In genomic region chr4:111215755-111216154, GRCh38 we compare ENCODE assay signal across 26 cellular contexts.
"Had no signal": no experiment of that assay in that cellular context is flagged by ENCODE, and none has a peak within 500 bp of the region (broad histone marks: within the 10 kb centered on the region; RNA-seq: fewer than 3 reads in every experiment).

No MANE protein-coding gene starts in this region.

- FAIRE-seq: urothelium cell line had no signal

- H3K27me3 ChIP-seq: stomach, suprapubic skin, testis, thyroid gland, tibial nerve, transverse colon, upper lobe of left lung, upper lobe of right lung, uterus, vagina had no signal

- DNase-seq: stimulated activated CD4-positive, alpha-beta T cell treated with anti-CD3 and anti-CD28 coated beads, Interleukin-2, amount 100 ng/mL, for 48 hours; stimulated activated CD4-positive, alpha-beta T cell treated with anti-CD3 and anti-CD28 coated beads, Interleukin-4, amount 100 ng/mL, for 1 hour; stimulated activated CD4-positive, alpha-beta T cell treated with anti-CD3 and anti-CD28 coated beads, Interleukin-4, amount 100 ng/mL, for 24 hours; stimulated activated CD4-positive, alpha-beta T cell treated with anti-CD3 and anti-CD28 coated beads, Interleukin-4, amount 100 ng/mL, for 4 hours; stimulated activated CD8-positive, alpha-beta memory T cell treated with anti-CD3 and anti-CD28 coated beads, Interleukin-4, amount 100 ng/mL, for 48 hours; stimulated activated naive B cell treated with anti-CD40 and anti-IgM and Interleukin-4, amounts not matched to agents 10 μg/mL and 1 μg/mL and 100 μg/mL, for 72 hours; stimulated activated naive CD4-positive, alpha-beta T cell; stimulated activated naive CD4-positive, alpha-beta T cell treated with Interleukin-2 at 50 U/mL for 16 hours; stimulated activated naive CD8-positive, alpha-beta T cell treated with anti-CD3 and anti-CD28 coated beads, Interleukin-15, amount 100 ng/mL, for 72 hours; stimulated activated naive CD8-positive, alpha-beta T cell treated with anti-CD3 and anti-CD28 coated beads, Interleukin-15, Interleukin-2, amounts not matched to agents 100 U/mL and 50 U/mL, for 24 hours; stomach; substantia nigra; testis; thyroid gland; transverse colon; trophoblast cell; upper lobe of left lung; upper lobe of right lung; uterus had no signal

- H3K36me3 ChIP-seq: stomach, suprapubic skin, thoracic aorta, thyroid gland, tibial nerve, transverse colon, upper lobe of left lung, upper lobe of right lung, uterus, vagina had no signal

- H3K4me1 ChIP-seq: stomach, suprapubic skin, testis, thyroid gland, tibial nerve, transverse colon, upper lobe of left lung, upper lobe of right lung, uterus, vagina had no signal

- H3K27ac ChIP-seq: stomach, suprapubic skin, testis, thoracic aorta, thyroid gland, tibial nerve, transverse colon, upper lobe of left lung, upper lobe of right lung, uterus, vagina had no signal

- H3K4me3 ChIP-seq: stomach, suprapubic skin, testis, thoracic aorta, thyroid gland, tibial nerve, transverse colon, upper lobe of left lung, upper lobe of right lung, uterus, vagina had no signal

- ATAC-seq: stimulated activated effector memory CD8-positive, alpha-beta T cell treated with anti-CD3 and anti-CD28 coated beads, Interleukin-12 subunit alpha, Interleukin-12 subunit beta, amount 100 ng/mL, for 72 hours; stimulated activated memory B cell treated with anti-CD40 and anti-IgM and Interleukin-4, amounts not matched to agents 10 μg/mL and 1 μg/mL and 100 μg/mL, for 72 hours; stimulated activated naive B cell treated with anti-CD40 and anti-IgM and Interleukin-4, amounts not matched to agents 10 μg/mL and 1 μg/mL and 100 μg/mL, for 72 hours; stimulated activated naive CD8-positive, alpha-beta T cell treated with anti-CD3 and anti-CD28 coated beads, Interleukin-15, amount 100 ng/mL, for 72 hours; stimulated activated naive CD8-positive, alpha-beta T cell treated with anti-CD3 and anti-CD28 coated beads, Interleukin-15, Interleukin-2, amounts not matched to agents 100 U/mL and 50 U/mL, for 24 hours; upper lobe of right lung had no signal

- H3K9me3 ChIP-seq: stomach, suprapubic skin, testis, thoracic aorta, thyroid gland, tibial nerve, transverse colon, upper lobe of left lung, upper lobe of right lung, uterus, vagina had no signal
